ENCODE assay signal across 25 cellular contexts in the genomic region with DNA sequence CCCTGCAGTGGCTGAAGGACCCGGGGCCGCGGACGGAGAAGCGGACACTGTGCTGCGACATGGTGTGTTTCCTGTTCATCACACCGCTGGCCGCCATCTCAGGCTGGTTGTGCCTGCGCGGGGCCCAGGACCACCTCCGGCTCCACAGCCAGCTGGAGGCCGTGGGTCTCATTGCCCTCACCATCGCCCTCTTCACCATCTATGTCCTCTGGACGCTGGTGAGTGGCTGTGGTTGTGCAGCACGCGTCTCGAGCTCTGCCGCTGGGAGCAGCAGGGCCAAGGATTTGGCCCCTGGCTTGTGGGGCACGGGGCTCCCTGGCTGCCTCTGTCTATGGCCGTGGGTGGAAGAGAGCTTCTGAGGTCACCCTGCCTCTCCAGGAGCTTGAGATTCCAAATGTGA.
"Had no signal": no experiment of that assay in that cellular context is flagged by ENCODE, and none has a peak within 500 bp of the region (broad histone marks: within the 10 kb centered on the region; RNA-seq: fewer than 3 reads in every experiment).

No MANE protein-coding gene starts in this region.

- H3K27ac ChIP-seq: gastrocnemius medialis, hepatocyte, left lung, ovary, psoas muscle, sigmoid colon, testis, tibial artery, upper lobe of left lung, uterus had no signal

- H3K27me3 Mint-ChIP-seq: naive B cell; natural killer cell treated with Interleukin-12 subunit alpha and Interleukin-12 subunit beta and Interleukin-15 and Interleukin-18, amount 100 ng/mL, for 72 hours; stimulated activated memory B cell treated with anti-CD40 and anti-IgM and Interleukin-4, amounts not matched to agents 10 μg/mL and 1 μg/mL and 100 μg/mL, for 72 hours had no signal

- H3K27ac Mint-ChIP-seq: mesothelial cell of epicardium; natural killer cell treated with Interleukin-12 subunit alpha and Interleukin-12 subunit beta and Interleukin-15 and Interleukin-18, amount 100 ng/mL, for 72 hours; stimulated activated memory B cell treated with anti-CD40 and anti-IgM and Interleukin-4, amounts not matched to agents 10 μg/mL and 1 μg/mL and 100 μg/mL, for 72 hours had no signal

- H3K4me3 Mint-ChIP-seq: mesothelial cell of epicardium; naive B cell; natural killer cell treated with Interleukin-12 subunit alpha and Interleukin-12 subunit beta and Interleukin-15 and Interleukin-18, amount 100 ng/mL, for 72 hours; stimulated activated memory B cell treated with anti-CD40 and anti-IgM and Interleukin-4, amounts not matched to agents 10 μg/mL and 1 μg/mL and 100 μg/mL, for 72 hours had no signal

- H3K4me1 ChIP-seq: psoas muscle, testis, uterus had no signal

- H3K9me3 Mint-ChIP-seq: mesothelial cell of epicardium; naive B cell; natural killer cell treated with Interleukin-12 subunit alpha and Interleukin-12 subunit beta and Interleukin-15 and Interleukin-18, amount 100 ng/mL, for 72 hours; stimulated activated memory B cell treated with anti-CD40 and anti-IgM and Interleukin-4, amounts not matched to agents 10 μg/mL and 1 μg/mL and 100 μg/mL, for 72 hours had no signal

- H3K4me3 ChIP-seq: gastrocnemius medialis, hepatocyte, left lung, mucosa of descending colon, ovary, psoas muscle, sigmoid colon, testis, tibial artery, upper lobe of left lung, uterus had no signal

- ATAC-seq: gastrocnemius medialis; left lung; mucosa of descending colon; natural killer cell treated with Interleukin-12 subunit alpha and Interleukin-12 subunit beta and Interleukin-15 and Interleukin-18, amount 100 ng/mL, for 72 hours; psoas muscle; right cardiac atrium; stimulated activated memory B cell treated with anti-CD40 and anti-IgM and Interleukin-4, amounts not matched to agents 10 μg/mL and 1 μg/mL and 100 μg/mL, for 72 hours; stimulated activated naive CD8-positive, alpha-beta T cell treated with anti-CD3 and anti-CD28 coated beads, Interleukin-15, Interleukin-2, amounts not matched to agents 100 U/mL and 50 U/mL, for 24 hours had no signal

- H3K27me3 ChIP-seq: gastrocnemius medialis, hepatocyte, left lung, ovary, sigmoid colon, testis, tibial artery, upper lobe of left lung, uterus had no signal

- H3K9me3 ChIP-seq: gastrocnemius medialis, left lung, mucosa of descending colon, ovary, psoas muscle, sigmoid colon, testis, tibial artery, upper lobe of left lung, uterus had no signal

- H3K4me1 Mint-ChIP-seq: mesothelial cell of epicardium had no signal

- H3K36me3 ChIP-seq: ovary, uterus had no signal

- H3K36me3 Mint-ChIP-seq: natural killer cell treated with Interleukin-12 subunit alpha and Interleukin-12 subunit beta and Interleukin-15 and Interleukin-18, amount 100 ng/mL, for 72 hours had no signal

- DNase-seq: cortex of kidney; gastrocnemius medialis; head of caudate nucleus; kidney; left lung; mesenchymal stem cell; mucosa of descending colon; naive B cell; occipital lobe; ovary; psoas muscle; sigmoid colon; stimulated activated CD4-positive, alpha-beta T cell treated with anti-CD3 and anti-CD28 coated beads, Interleukin-2, amount 100 ng/mL, for 24 hours; stimulated activated CD4-positive, alpha-beta T cell treated with anti-CD3 and anti-CD28 coated beads, Interleukin-4, amount 100 ng/mL, for 24 hours; stimulated activated naive CD8-positive, alpha-beta T cell treated with anti-CD3 and anti-CD28 coated beads, Interleukin-15, Interleukin-2, amounts not matched to agents 100 U/mL and 50 U/mL, for 24 hours; substantia nigra; testis; tibial artery; uterus had no signal
